In the genomic region with DNA sequence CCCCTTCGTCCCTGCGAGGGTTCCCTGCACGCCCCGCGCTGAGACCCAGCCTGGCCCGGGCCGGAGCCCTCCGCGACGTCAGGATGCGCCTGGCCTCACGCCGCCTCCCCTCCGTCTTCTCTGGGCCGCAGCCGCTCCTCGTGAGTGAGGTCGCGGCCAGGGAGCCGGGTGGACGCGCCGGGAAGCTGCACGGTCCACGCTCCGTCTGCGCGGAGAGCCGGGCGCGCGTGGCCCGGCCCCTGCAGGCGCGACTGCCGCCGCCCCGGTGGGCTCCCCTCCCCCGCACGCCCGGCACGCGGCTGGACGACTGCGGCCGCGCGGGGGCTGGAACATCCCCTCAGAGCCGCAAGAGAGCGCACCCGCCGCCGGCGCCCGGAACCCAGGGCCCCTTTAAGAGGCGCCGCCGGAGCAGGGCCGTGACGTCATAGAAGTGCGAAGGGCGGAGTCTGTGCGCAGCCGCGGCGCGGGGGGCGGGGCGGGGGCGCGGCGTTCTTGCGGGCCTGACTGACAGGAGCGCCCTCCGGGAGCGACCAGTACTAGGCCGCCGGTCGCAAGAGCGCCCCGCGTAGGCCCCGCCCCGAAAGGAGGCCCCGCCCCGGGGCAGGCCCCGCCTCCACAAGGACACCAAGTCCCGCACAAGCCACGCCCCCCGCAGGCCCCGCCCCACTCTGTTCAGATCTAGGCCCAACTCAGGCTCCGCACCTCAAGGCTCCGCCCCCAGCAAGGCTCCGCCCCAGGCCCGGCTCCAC, we compare ENCODE assay signal across 1 cellular context.
TF ChIP-seq lines count a peak whose summit lies in the region.

No MANE protein-coding gene starts in this region.

TF ChIP-seq in HepG2, 621 proteins besides CTCF, POLR2A, EP300 and RAD21 (continued from another document and continues in another):
- TF ChIP-seq, protein P1, sequence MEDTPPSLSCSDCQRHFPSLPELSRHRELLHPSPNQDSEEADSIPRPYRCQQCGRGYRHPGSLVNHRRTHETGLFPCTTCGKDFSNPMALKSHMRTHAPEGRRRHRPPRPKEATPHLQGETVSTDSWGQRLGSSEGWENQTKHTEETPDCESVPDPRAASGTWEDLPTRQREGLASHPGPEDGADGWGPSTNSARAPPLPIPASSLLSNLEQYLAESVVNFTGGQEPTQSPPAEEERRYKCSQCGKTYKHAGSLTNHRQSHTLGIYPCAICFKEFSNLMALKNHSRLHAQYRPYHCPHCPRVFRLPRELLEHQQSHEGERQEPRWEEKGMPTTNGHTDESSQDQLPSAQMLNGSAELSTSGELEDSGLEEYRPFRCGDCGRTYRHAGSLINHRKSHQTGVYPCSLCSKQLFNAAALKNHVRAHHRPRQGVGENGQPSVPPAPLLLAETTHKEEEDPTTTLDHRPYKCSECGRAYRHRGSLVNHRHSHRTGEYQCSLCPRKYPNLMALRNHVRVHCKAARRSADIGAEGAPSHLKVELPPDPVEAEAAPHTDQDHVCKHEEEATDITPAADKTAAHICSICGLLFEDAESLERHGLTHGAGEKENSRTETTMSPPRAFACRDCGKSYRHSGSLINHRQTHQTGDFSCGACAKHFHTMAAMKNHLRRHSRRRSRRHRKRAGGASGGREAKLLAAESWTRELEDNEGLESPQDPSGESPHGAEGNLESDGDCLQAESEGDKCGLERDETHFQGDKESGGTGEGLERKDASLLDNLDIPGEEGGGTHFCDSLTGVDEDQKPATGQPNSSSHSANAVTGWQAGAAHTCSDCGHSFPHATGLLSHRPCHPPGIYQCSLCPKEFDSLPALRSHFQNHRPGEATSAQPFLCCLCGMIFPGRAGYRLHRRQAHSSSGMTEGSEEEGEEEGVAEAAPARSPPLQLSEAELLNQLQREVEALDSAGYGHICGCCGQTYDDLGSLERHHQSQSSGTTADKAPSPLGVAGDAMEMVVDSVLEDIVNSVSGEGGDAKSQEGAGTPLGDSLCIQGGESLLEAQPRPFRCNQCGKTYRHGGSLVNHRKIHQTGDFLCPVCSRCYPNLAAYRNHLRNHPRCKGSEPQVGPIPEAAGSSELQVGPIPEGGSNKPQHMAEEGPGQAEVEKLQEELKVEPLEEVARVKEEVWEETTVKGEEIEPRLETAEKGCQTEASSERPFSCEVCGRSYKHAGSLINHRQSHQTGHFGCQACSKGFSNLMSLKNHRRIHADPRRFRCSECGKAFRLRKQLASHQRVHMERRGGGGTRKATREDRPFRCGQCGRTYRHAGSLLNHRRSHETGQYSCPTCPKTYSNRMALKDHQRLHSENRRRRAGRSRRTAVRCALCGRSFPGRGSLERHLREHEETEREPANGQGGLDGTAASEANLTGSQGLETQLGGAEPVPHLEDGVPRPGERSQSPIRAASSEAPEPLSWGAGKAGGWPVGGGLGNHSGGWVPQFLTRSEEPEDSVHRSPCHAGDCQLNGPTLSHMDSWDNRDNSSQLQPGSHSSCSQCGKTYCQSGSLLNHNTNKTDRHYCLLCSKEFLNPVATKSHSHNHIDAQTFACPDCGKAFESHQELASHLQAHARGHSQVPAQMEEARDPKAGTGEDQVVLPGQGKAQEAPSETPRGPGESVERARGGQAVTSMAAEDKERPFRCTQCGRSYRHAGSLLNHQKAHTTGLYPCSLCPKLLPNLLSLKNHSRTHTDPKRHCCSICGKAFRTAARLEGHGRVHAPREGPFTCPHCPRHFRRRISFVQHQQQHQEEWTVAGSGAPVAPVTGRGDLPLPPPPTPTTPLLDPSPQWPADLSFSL (CRISPR knock-in tag; IDR thresholded peaks at IDR 0.05), result no peak
- no peak for TF ChIP-seq ZNF10 (CRISPR knock-in tag; IDR thresholded peaks at IDR 0.05; ENCODE audit: borderline replicate concordance, low read depth)
- TF ChIP-seq, protein P2, sequence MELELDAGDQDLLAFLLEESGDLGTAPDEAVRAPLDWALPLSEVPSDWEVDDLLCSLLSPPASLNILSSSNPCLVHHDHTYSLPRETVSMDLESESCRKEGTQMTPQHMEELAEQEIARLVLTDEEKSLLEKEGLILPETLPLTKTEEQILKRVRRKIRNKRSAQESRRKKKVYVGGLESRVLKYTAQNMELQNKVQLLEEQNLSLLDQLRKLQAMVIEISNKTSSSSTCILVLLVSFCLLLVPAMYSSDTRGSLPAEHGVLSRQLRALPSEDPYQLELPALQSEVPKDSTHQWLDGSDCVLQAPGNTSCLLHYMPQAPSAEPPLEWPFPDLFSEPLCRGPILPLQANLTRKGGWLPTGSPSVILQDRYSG (CRISPR knock-in tag; IDR thresholded peaks at IDR 0.05), result no peak
- no peak; the same call in 1 of the 2 replicates for TF ChIP-seq ZNF766 (CRISPR knock-in tag; IDR thresholded peaks at IDR 0.05; ENCODE audit: borderline replicate concordance)
- peak; percentile 55; the same call in 1 of the 2 replicates for TF ChIP-seq YEATS4 (CRISPR knock-in tag; IDR thresholded peaks at IDR 0.05; ENCODE audit: borderline replicate concordance)
- TF ChIP-seq NR2F2 (IDR thresholded peaks at IDR 0.05; ENCODE audit: borderline replicate concordance, low read depth), result no peak
- no peak for TF ChIP-seq ZNF782 (CRISPR knock-in tag; IDR thresholded peaks at IDR 0.05; ENCODE audit: borderline replicate concordance)
- TF ChIP-seq MIER3 (CRISPR knock-in tag; IDR thresholded peaks at IDR 0.05; ENCODE audit: borderline replicate concordance), result no peak
- TF ChIP-seq FOSL2 (CRISPR knock-in tag; IDR thresholded peaks at IDR 0.05), result peak; percentile 51
- TF ChIP-seq, protein P3, sequence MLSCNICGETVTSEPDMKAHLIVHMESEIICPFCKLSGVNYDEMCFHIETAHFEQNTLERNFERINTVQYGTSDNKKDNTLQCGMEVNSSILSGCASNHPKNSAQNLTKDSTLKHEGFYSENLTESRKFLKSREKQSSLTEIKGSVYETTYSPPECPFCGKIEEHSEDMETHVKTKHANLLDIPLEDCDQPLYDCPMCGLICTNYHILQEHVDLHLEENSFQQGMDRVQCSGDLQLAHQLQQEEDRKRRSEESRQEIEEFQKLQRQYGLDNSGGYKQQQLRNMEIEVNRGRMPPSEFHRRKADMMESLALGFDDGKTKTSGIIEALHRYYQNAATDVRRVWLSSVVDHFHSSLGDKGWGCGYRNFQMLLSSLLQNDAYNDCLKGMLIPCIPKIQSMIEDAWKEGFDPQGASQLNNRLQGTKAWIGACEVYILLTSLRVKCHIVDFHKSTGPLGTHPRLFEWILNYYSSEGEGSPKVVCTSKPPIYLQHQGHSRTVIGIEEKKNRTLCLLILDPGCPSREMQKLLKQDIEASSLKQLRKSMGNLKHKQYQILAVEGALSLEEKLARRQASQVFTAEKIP (CRISPR knock-in tag; IDR thresholded peaks at IDR 0.05; ENCODE audit: borderline replicate concordance), result no peak
- no peak for TF ChIP-seq CBFB (CRISPR knock-in tag; IDR thresholded peaks at IDR 0.05)
- no peak for TF ChIP-seq PTBP1 (IDR thresholded peaks at IDR 0.05; ENCODE audit: low read depth, low read length, poor library complexity, severe bottlenecking)
- TF ChIP-seq, protein P4, sequence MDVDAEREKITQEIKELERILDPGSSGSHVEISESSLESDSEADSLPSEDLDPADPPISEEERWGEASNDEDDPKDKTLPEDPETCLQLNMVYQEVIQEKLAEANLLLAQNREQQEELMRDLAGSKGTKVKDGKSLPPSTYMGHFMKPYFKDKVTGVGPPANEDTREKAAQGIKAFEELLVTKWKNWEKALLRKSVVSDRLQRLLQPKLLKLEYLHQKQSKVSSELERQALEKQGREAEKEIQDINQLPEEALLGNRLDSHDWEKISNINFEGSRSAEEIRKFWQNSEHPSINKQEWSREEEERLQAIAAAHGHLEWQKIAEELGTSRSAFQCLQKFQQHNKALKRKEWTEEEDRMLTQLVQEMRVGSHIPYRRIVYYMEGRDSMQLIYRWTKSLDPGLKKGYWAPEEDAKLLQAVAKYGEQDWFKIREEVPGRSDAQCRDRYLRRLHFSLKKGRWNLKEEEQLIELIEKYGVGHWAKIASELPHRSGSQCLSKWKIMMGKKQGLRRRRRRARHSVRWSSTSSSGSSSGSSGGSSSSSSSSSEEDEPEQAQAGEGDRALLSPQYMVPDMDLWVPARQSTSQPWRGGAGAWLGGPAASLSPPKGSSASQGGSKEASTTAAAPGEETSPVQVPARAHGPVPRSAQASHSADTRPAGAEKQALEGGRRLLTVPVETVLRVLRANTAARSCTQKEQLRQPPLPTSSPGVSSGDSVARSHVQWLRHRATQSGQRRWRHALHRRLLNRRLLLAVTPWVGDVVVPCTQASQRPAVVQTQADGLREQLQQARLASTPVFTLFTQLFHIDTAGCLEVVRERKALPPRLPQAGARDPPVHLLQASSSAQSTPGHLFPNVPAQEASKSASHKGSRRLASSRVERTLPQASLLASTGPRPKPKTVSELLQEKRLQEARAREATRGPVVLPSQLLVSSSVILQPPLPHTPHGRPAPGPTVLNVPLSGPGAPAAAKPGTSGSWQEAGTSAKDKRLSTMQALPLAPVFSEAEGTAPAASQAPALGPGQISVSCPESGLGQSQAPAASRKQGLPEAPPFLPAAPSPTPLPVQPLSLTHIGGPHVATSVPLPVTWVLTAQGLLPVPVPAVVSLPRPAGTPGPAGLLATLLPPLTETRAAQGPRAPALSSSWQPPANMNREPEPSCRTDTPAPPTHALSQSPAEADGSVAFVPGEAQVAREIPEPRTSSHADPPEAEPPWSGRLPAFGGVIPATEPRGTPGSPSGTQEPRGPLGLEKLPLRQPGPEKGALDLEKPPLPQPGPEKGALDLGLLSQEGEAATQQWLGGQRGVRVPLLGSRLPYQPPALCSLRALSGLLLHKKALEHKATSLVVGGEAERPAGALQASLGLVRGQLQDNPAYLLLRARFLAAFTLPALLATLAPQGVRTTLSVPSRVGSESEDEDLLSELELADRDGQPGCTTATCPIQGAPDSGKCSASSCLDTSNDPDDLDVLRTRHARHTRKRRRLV (CRISPR knock-in tag; IDR thresholded peaks at IDR 0.05), result no peak
- no peak for TF ChIP-seq NFATC3 (CRISPR knock-in tag; IDR thresholded peaks at IDR 0.05)
- TF ChIP-seq, protein P5, sequence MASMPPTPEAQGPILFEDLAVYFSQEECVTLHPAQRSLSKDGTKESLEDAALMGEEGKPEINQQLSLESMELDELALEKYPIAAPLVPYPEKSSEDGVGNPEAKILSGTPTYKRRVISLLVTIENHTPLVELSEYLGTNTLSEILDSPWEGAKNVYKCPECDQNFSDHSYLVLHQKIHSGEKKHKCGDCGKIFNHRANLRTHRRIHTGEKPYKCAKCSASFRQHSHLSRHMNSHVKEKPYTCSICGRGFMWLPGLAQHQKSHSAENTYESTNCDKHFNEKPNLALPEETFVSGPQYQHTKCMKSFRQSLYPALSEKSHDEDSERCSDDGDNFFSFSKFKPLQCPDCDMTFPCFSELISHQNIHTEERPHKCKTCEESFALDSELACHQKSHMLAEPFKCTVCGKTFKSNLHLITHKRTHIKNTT (CRISPR knock-in tag; IDR thresholded peaks at IDR 0.05), result no peak
- no peak for TF ChIP-seq ZNF883 (CRISPR knock-in tag; IDR thresholded peaks at IDR 0.05; ENCODE audit: not compliant biosample characterization)
- TF ChIP-seq ZSCAN31 (CRISPR knock-in tag; IDR thresholded peaks at IDR 0.05; ENCODE audit: low read depth), result peak; percentile 41; the same call in 1 of the 2 replicates
- no peak for TF ChIP-seq SNRNP70 (IDR thresholded peaks at IDR 0.05; ENCODE audit: low read depth, low read length)
- TF ChIP-seq CCDC6 (CRISPR knock-in tag; IDR thresholded peaks at IDR 0.05), result peak; percentile 54; the same call in 1 of the 2 replicates
- TF ChIP-seq, protein P6, sequence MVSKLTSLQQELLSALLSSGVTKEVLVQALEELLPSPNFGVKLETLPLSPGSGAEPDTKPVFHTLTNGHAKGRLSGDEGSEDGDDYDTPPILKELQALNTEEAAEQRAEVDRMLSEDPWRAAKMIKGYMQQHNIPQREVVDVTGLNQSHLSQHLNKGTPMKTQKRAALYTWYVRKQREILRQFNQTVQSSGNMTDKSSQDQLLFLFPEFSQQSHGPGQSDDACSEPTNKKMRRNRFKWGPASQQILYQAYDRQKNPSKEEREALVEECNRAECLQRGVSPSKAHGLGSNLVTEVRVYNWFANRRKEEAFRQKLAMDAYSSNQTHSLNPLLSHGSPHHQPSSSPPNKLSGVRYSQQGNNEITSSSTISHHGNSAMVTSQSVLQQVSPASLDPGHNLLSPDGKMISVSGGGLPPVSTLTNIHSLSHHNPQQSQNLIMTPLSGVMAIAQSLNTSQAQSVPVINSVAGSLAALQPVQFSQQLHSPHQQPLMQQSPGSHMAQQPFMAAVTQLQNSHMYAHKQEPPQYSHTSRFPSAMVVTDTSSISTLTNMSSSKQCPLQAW (CRISPR knock-in tag; IDR thresholded peaks at IDR 0.05), result no peak
- no peak for TF ChIP-seq HNRNPL (IDR thresholded peaks at IDR 0.05; ENCODE audit: low read depth, low read length)
- no peak for TF ChIP-seq HIVEP1 (CRISPR knock-in tag; IDR thresholded peaks at IDR 0.05)
- peak; percentile 48; the same call in 1 of the 2 replicates for TF ChIP-seq THAP11 (CRISPR knock-in tag; IDR thresholded peaks at IDR 0.05)
- 0 out of 2 replicates have a peak, but pooled peaks have one; percentile 46 for TF ChIP-seq ZNF747 (CRISPR knock-in tag; IDR thresholded peaks at IDR 0.05; ENCODE audit: borderline replicate concordance)
- TF ChIP-seq NKX3-1 (CRISPR knock-in tag; IDR thresholded peaks at IDR 0.05), result no peak
- no peak for TF ChIP-seq HNRNPH1 (optimal IDR thresholded peaks at IDR 0.05; ENCODE audit: low read depth, low read length)
- TF ChIP-seq, protein P7, sequence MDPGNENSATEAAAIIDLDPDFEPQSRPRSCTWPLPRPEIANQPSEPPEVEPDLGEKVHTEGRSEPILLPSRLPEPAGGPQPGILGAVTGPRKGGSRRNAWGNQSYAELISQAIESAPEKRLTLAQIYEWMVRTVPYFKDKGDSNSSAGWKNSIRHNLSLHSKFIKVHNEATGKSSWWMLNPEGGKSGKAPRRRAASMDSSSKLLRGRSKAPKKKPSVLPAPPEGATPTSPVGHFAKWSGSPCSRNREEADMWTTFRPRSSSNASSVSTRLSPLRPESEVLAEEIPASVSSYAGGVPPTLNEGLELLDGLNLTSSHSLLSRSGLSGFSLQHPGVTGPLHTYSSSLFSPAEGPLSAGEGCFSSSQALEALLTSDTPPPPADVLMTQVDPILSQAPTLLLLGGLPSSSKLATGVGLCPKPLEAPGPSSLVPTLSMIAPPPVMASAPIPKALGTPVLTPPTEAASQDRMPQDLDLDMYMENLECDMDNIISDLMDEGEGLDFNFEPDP (CRISPR knock-in tag; conservative IDR thresholded peaks at IDR 0.05), result 0 out of 2 replicates have a peak, but pooled peaks have one; percentile 28
- no peak for TF ChIP-seq RBM22 (optimal IDR thresholded peaks at IDR 0.05; ENCODE audit: low read length)
- TF ChIP-seq, protein P8, sequence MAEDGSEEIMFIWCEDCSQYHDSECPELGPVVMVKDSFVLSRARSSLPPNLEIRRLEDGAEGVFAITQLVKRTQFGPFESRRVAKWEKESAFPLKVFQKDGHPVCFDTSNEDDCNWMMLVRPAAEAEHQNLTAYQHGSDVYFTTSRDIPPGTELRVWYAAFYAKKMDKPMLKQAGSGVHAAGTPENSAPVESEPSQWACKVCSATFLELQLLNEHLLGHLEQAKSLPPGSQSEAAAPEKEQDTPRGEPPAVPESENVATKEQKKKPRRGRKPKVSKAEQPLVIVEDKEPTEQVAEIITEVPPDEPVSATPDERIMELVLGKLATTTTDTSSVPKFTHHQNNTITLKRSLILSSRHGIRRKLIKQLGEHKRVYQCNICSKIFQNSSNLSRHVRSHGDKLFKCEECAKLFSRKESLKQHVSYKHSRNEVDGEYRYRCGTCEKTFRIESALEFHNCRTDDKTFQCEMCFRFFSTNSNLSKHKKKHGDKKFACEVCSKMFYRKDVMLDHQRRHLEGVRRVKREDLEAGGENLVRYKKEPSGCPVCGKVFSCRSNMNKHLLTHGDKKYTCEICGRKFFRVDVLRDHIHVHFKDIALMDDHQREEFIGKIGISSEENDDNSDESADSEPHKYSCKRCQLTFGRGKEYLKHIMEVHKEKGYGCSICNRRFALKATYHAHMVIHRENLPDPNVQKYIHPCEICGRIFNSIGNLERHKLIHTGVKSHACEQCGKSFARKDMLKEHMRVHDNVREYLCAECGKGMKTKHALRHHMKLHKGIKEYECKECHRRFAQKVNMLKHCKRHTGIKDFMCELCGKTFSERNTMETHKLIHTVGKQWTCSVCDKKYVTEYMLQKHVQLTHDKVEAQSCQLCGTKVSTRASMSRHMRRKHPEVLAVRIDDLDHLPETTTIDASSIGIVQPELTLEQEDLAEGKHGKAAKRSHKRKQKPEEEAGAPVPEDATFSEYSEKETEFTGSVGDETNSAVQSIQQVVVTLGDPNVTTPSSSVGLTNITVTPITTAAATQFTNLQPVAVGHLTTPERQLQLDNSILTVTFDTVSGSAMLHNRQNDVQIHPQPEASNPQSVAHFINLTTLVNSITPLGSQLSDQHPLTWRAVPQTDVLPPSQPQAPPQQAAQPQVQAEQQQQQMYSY (CRISPR knock-in tag; IDR thresholded peaks at IDR 0.05), result no peak
